14 cellular contexts compared by ENCODE assay signal in genomic region chr14:91321131-91321530, GRCh38.
DNase-seq lines count a peak whose midpoint lies in the region; ATAC-seq lines count a peak whose summit lies in the region.
"Had no signal": no experiment of that assay in that cellular context is flagged by ENCODE, and none has a peak within 500 bp of the region (broad histone marks: within the 10 kb centered on the region; RNA-seq: fewer than 3 reads in every experiment).

No MANE protein-coding gene starts in this region.

- H3K4me1 ChIP-seq in naive thymus-derived CD4-positive, alpha-beta T cell (ENCODE audit: control insufficient read depth in 2 of 2, insufficient read depth in 2 of 2, low read length in 2 of 2), result peaks cover 76% of the 10 kb centered on the region in 2 donors

- no peaks in the 10 kb centered on the region for H3K27me3 ChIP-seq in naive thymus-derived CD4-positive, alpha-beta T cell (ENCODE audit: control insufficient read depth in 2 of 2, insufficient read depth in 2 of 2, low read length in 2 of 2)

- peaks cover 19 to 53% (median 46%) of the 10 kb centered on the region in 3 experiments for H3K36me3 ChIP-seq in naive thymus-derived CD4-positive, alpha-beta T cell (ENCODE audit: control insufficient read depth in 2 of 3, insufficient read depth in 3 of 3, low read length in 3 of 3)

- intact Hi-C loops in naive thymus-derived CD4-positive, alpha-beta T cell (cut with micrococcal nuclease), result loop anchor here (5.0 to 10.0 kb wide), 3 partner anchors 191 to 554 kb away; partner anchors contain the start of genes PPP4R3A (in 1 of the 2) and TC2N (in 1 of the 2)

- POLR2A ChIA-PET in naive thymus-derived CD4-positive, alpha-beta T cell (lab: Charles Lee), result interaction anchor here (0.5 to 9.9 kb wide), 6 partner anchors 8 to 260 kb away, joined by 3 to 173 read pairs (median 3); partner anchors contain the start of genes CCDC88C and RPS6KA5

- no peak overlapping the region for H3K4me3 ChIP-seq in naive thymus-derived CD4-positive, alpha-beta T cell (ENCODE audit: low read length)
- H3K4me3 ChIP-seq: HAP-1 had no signal

- H3K27ac Mint-ChIP-seq in stimulated activated naive CD8-positive, alpha-beta T cell treated with anti-CD3 and anti-CD28 coated beads, Interleukin-15, Interleukin-2, amounts not matched to agents 100 ng/mL and 50 ng/mL, for 24 hours, result peak overlapping the region; percentile 36
- H3K27ac Mint-ChIP-seq in stimulated activated naive CD8-positive, alpha-beta T cell treated with anti-CD3 and anti-CD28 coated beads, Interleukin-15, amount 100 ng/mL, for 72 hours, result no peak overlapping the region
- peak overlapping the region; percentile 99 for H3K27ac Mint-ChIP-seq in T-helper 17 cell
- H3K27ac Mint-ChIP-seq in naive thymus-derived CD4-positive, alpha-beta T cell, result peak overlapping the region in 7 of 9 donors; percentile 89 to 100 (median 99)

- no peaks in the 10 kb centered on the region for H3K9me3 Mint-ChIP-seq in stimulated activated naive CD8-positive, alpha-beta T cell treated with anti-CD3 and anti-CD28 coated beads, Interleukin-15, Interleukin-2, amounts not matched to agents 100 ng/mL and 50 ng/mL, for 24 hours
- no peaks in the 10 kb centered on the region for H3K9me3 Mint-ChIP-seq in stimulated activated naive CD8-positive, alpha-beta T cell treated with anti-CD3 and anti-CD28 coated beads, Interleukin-15, amount 100 ng/mL, for 72 hours
- H3K9me3 Mint-ChIP-seq in naive thymus-derived CD4-positive, alpha-beta T cell, result peaks cover 0 to 5% (median 0%) of the 10 kb centered on the region in 11 donors

- H3K27ac ChIP-seq in naive thymus-derived CD4-positive, alpha-beta T cell (ENCODE audit: low read depth, low read length), result peak overlapping the region; percentile 81

- no peak overlapping the region for H3K4me3 Mint-ChIP-seq in stimulated activated naive CD8-positive, alpha-beta T cell treated with anti-CD3 and anti-CD28 coated beads, Interleukin-15, Interleukin-2, amounts not matched to agents 100 ng/mL and 50 ng/mL, for 24 hours
- no peak overlapping the region for H3K4me3 Mint-ChIP-seq in stimulated activated naive CD8-positive, alpha-beta T cell treated with anti-CD3 and anti-CD28 coated beads, Interleukin-15, amount 100 ng/mL, for 72 hours
- H3K4me3 Mint-ChIP-seq in T-helper 17 cell, result no peak overlapping the region
- no peak overlapping the region for H3K4me3 Mint-ChIP-seq in naive thymus-derived CD4-positive, alpha-beta T cell

- peaks cover 87% of the 10 kb centered on the region for H3K4me1 Mint-ChIP-seq in stimulated activated naive CD8-positive, alpha-beta T cell treated with anti-CD3 and anti-CD28 coated beads, Interleukin-15, Interleukin-2, amounts not matched to agents 100 ng/mL and 50 ng/mL, for 24 hours (ENCODE audit: low read depth)
- H3K4me1 Mint-ChIP-seq in stimulated activated naive CD8-positive, alpha-beta T cell treated with anti-CD3 and anti-CD28 coated beads, Interleukin-15, amount 100 ng/mL, for 72 hours, result peaks cover 100% of the 10 kb centered on the region
- H3K4me1 Mint-ChIP-seq in T-helper 17 cell, result peaks cover 66% of the 10 kb centered on the region
- H3K4me1 Mint-ChIP-seq in naive thymus-derived CD4-positive, alpha-beta T cell, result peaks cover 58 to 90% (median 78%) of the 10 kb centered on the region in 7 donors

- DNase-seq in stimulated activated naive CD8-positive, alpha-beta T cell treated with anti-CD3 and anti-CD28 coated beads, Interleukin-15, amount 100 ng/mL, for 72 hours, result no peak
- DNase-seq in T-helper 17 cell, result no peak
- DNase-seq in naive thymus-derived CD4-positive, alpha-beta T cell, result no peak
- DNase-seq in NCI-H2081 (lab: John Stamatoyannopoulos, UW), result no peak
- DNase-seq in iPS-NIHi11 (ENCODE audit: low spot score), result no peak
- DNase-seq: EL, Karpas-422, NCI-H187 treated with DMSO at 0.1 percent for 48 hours, NCI-H2171 treated with DMSO at 0.1 percent for 48 hours, NCI-H774, SIG-M5 had no signal

- no peak for ATAC-seq in stimulated activated naive CD8-positive, alpha-beta T cell treated with anti-CD3 and anti-CD28 coated beads, Interleukin-15, amount 100 ng/mL, for 72 hours
- ATAC-seq in T-helper 17 cell (no peak), GM21367 (IDR thresholded peaks at IDR 0.05; ENCODE audit: unreplicated experiment) (no peak)
- no peak for ATAC-seq in naive thymus-derived CD4-positive, alpha-beta T cell

- H3K36me3 Mint-ChIP-seq in stimulated activated naive CD8-positive, alpha-beta T cell treated with anti-CD3 and anti-CD28 coated beads, Interleukin-15, Interleukin-2, amounts not matched to agents 100 ng/mL and 50 ng/mL, for 24 hours (ENCODE audit: low read depth), result peaks cover 72% of the 10 kb centered on the region
- H3K36me3 Mint-ChIP-seq in T-helper 17 cell (ENCODE audit: low read depth), result peaks cover 4% of the 10 kb centered on the region
- H3K36me3 Mint-ChIP-seq in naive thymus-derived CD4-positive, alpha-beta T cell, result peaks cover 3 to 48% (median 33%) of the 10 kb centered on the region in 5 donors

- no peaks in the 10 kb centered on the region for H3K9me3 ChIP-seq in T-helper 17 cell (ENCODE audit: control insufficient read depth, low read length, poor library complexity, severe bottlenecking)
- H3K9me3 ChIP-seq in naive thymus-derived CD4-positive, alpha-beta T cell (ENCODE audit: control insufficient read depth in 2 of 3, low read length in 3 of 3), result no peaks in the 10 kb centered on the region
- H3K9me3 ChIP-seq: HAP-1 had no signal

- CTCF ChIA-PET in naive thymus-derived CD4-positive, alpha-beta T cell (lab: Charles Lee), result interaction anchor here (1.0 to 1.2 kb wide), 2 partner anchors 12 to 97 kb away, joined by 3 to 4 read pairs; no protein-coding TSS in a partner anchor

- H3K27me3 Mint-ChIP-seq in stimulated activated naive CD8-positive, alpha-beta T cell treated with anti-CD3 and anti-CD28 coated beads, Interleukin-15, Interleukin-2, amounts not matched to agents 100 ng/mL and 50 ng/mL, for 24 hours, result no peaks in the 10 kb centered on the region
- no peaks in the 10 kb centered on the region for H3K27me3 Mint-ChIP-seq in stimulated activated naive CD8-positive, alpha-beta T cell treated with anti-CD3 and anti-CD28 coated beads, Interleukin-15, amount 100 ng/mL, for 72 hours
- H3K27me3 Mint-ChIP-seq in T-helper 17 cell, result no peaks in the 10 kb centered on the region
- no peaks in the 10 kb centered on the region for H3K27me3 Mint-ChIP-seq in naive thymus-derived CD4-positive, alpha-beta T cell

Comparison
In these comparisons a context has a peak if more than half of its experiments do, and no peak if none do; other contexts are left out.
1. H3K27ac Mint-ChIP-seq: peak in stimulated activated naive CD8-positive, alpha-beta T cell treated with anti-CD3 and anti-CD28 coated beads, Interleukin-15, Interleukin-2, amounts not matched to agents 100 ng/mL and 50 ng/mL, for 24 hours (single experiment), T-helper 17 cell (single experiment) and naive thymus-derived CD4-positive, alpha-beta T cell (7 of 9); none in stimulated activated naive CD8-positive, alpha-beta T cell treated with anti-CD3 and anti-CD28 coated beads, Interleukin-15, amount 100 ng/mL, for 72 hours (0 of 2).